ENCODE assay signal across 33 cellular contexts in the genomic region with DNA sequence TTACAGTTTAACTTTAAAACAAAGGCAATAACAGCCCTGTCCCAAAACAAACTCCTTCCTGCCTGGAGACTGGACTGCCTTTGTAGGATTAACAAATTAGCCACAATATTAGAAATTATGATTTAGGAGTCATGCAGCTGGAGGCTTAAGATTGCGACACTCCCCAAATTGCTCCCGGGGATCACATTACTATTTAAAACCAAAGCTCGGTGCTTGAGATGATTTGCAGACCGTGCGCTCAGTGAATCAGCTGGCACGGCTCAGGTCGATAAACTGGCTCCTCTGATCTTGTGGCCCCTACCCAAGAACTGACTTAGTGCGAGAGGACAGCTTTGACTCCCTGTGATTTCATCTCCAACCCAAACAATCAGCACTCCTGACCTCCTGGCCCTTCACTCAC.
"Had no signal": no experiment of that assay in that cellular context is flagged by ENCODE, and none has a peak within 500 bp of the region (broad histone marks: within the 10 kb centered on the region; RNA-seq: fewer than 3 reads in every experiment).

No MANE protein-coding gene starts in this region.

- DNase-seq: activated CD4-positive, alpha-beta T cell treated with anti-CD3 and anti-CD28 coated beads for 48 hours; activated CD4-positive, alpha-beta T cell treated with anti-CD3 and anti-CD28 coated beads, Interleukin-2, amount 50 U/mL, for 48 hours; activated CD8-positive, alpha-beta memory T cell treated with anti-CD3 and anti-CD28 coated beads for 24 hours; activated effector memory CD4-positive, alpha-beta T cell treated with anti-CD3 and anti-CD28 coated beads, Interleukin-2, amount 50 U/mL, for 16 hours; activated naive CD4-positive, alpha-beta T cell treated with anti-CD3 and anti-CD28 coated beads for 36 hours; activated naive CD8-positive, alpha-beta T cell treated with anti-CD3 and anti-CD28 coated beads for 36 hours; adrenal gland; aorta; body of pancreas; dermis blood vessel endothelial cell; effector CD4-positive, alpha-beta T cell; esophagus squamous epithelium; islet precursor cell; left ventricle myocardium superior; mucosa of descending colon; nephron progenitor cell; ovary; retina; stimulated activated CD4-positive, alpha-beta T cell treated with anti-CD3 and anti-CD28 coated beads, Interleukin-1b, Interleukin-23, amount 100 ng/mL, for 48 hours; stimulated activated CD4-positive, alpha-beta T cell treated with anti-CD3 and anti-CD28 coated beads, Interleukin-4, amount 100 ng/mL, for 4 hours; stimulated activated CD8-positive, alpha-beta memory T cell treated with anti-CD3 and anti-CD28 coated beads, Interleukin-4, amount 100 ng/mL, for 48 hours; stimulated activated naive CD8-positive, alpha-beta T cell treated with anti-CD3 and anti-CD28 coated beads, Interleukin-15, amount 100 ng/mL, for 72 hours; substantia nigra; T-helper 9 cell; upper lobe of left lung; WERI-Rb-1 had no signal

- H3K36me3 ChIP-seq: adrenal gland, esophagus squamous epithelium, ovary, prostate gland, upper lobe of left lung, vagina, WERI-Rb-1 had no signal

- H2AFZ ChIP-seq: hepatocyte had no signal

- H3K36me3 Mint-ChIP-seq: activated naive CD8-positive, alpha-beta T cell treated with anti-CD3 and anti-CD28 coated beads for 36 hours; stimulated activated memory B cell treated with anti-CD40 and anti-IgM and Interleukin-4, amounts not matched to agents 10 μg/mL and 1 μg/mL and 100 μg/mL, for 72 hours had no signal

- H3K4me2 ChIP-seq: hepatocyte, smooth muscle cell had no signal

- H3K79me2 ChIP-seq: hepatocyte had no signal

- FAIRE-seq: frontal cortex had no signal

- H3K4me3 ChIP-seq: adrenal gland, body of pancreas, esophagus squamous epithelium, hepatocyte, mucosa of descending colon, ovary, prostate gland, smooth muscle cell, upper lobe of left lung, vagina had no signal

- H3K9me3 Mint-ChIP-seq: activated naive CD8-positive, alpha-beta T cell treated with anti-CD3 and anti-CD28 coated beads for 36 hours; nephron progenitor cell; stimulated activated memory B cell treated with anti-CD40 and anti-IgM and Interleukin-4, amounts not matched to agents 10 μg/mL and 1 μg/mL and 100 μg/mL, for 72 hours had no signal

- H3K27me3 Mint-ChIP-seq: activated naive CD8-positive, alpha-beta T cell treated with anti-CD3 and anti-CD28 coated beads for 36 hours; stimulated activated memory B cell treated with anti-CD40 and anti-IgM and Interleukin-4, amounts not matched to agents 10 μg/mL and 1 μg/mL and 100 μg/mL, for 72 hours; stimulated activated naive CD8-positive, alpha-beta T cell treated with anti-CD3 and anti-CD28 coated beads, Interleukin-15, amount 100 ng/mL, for 72 hours had no signal

- H3K27ac Mint-ChIP-seq: activated naive CD4-positive, alpha-beta T cell treated with anti-CD3 and anti-CD28 coated beads for 36 hours; activated naive CD8-positive, alpha-beta T cell treated with anti-CD3 and anti-CD28 coated beads for 36 hours; nephron progenitor cell; stimulated activated memory B cell treated with anti-CD40 and anti-IgM and Interleukin-4, amounts not matched to agents 10 μg/mL and 1 μg/mL and 100 μg/mL, for 72 hours; stimulated activated naive CD8-positive, alpha-beta T cell treated with anti-CD3 and anti-CD28 coated beads, Interleukin-15, amount 100 ng/mL, for 72 hours had no signal

- H3K4me1 ChIP-seq: adrenal gland, body of pancreas, esophagus squamous epithelium, prostate gland, upper lobe of left lung, vagina had no signal

- H3K27me3 ChIP-seq: adrenal gland, body of pancreas, esophagus squamous epithelium, hepatocyte, ovary, upper lobe of left lung, vagina had no signal

- H3K4me1 Mint-ChIP-seq: activated naive CD8-positive, alpha-beta T cell treated with anti-CD3 and anti-CD28 coated beads for 36 hours; stimulated activated memory B cell treated with anti-CD40 and anti-IgM and Interleukin-4, amounts not matched to agents 10 μg/mL and 1 μg/mL and 100 μg/mL, for 72 hours; stimulated activated naive CD8-positive, alpha-beta T cell treated with anti-CD3 and anti-CD28 coated beads, Interleukin-15, amount 100 ng/mL, for 72 hours had no signal

- H3K9me3 ChIP-seq: adrenal gland, body of pancreas, esophagus squamous epithelium, mucosa of descending colon, ovary, prostate gland, upper lobe of left lung, vagina had no signal

- H3K4me3 Mint-ChIP-seq: activated naive CD4-positive, alpha-beta T cell treated with anti-CD3 and anti-CD28 coated beads for 36 hours; activated naive CD8-positive, alpha-beta T cell treated with anti-CD3 and anti-CD28 coated beads for 36 hours; nephron progenitor cell; stimulated activated memory B cell treated with anti-CD40 and anti-IgM and Interleukin-4, amounts not matched to agents 10 μg/mL and 1 μg/mL and 100 μg/mL, for 72 hours; stimulated activated naive CD8-positive, alpha-beta T cell treated with anti-CD3 and anti-CD28 coated beads, Interleukin-15, amount 100 ng/mL, for 72 hours had no signal

- H3K27ac ChIP-seq: adrenal gland, body of pancreas, epithelial cell of prostate, esophagus squamous epithelium, hepatocyte, ovary, prostate gland, upper lobe of left lung, vagina, WERI-Rb-1 had no signal
